26 cellular contexts compared by ENCODE assay signal in the genomic region with DNA sequence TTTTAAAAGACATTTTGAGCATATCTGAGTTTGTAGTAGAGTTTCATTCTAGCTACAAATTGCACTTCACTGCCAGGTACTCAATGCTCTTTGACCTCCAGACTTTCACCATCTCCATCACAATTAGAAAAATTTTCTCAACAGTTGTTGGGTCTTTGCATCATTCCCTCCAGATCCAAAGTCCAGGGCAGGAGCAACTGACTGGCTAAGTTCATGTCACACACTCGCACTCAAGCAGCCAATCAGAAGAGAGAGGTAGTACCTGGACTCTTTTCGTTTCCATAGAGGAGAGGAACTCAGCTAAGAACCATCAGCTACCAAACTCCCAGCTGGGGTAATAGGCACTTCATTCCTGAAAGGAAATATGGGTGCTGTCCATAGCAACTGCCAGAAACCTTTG. TPM values are rescaled to one million over a fixed set of nuclear protein-coding genes. Genes with fewer than 3 reads are reported as not detected.
"Had no signal": no experiment of that assay in that cellular context is flagged by ENCODE, and none has a peak within 500 bp of the region (broad histone marks: within the 10 kb centered on the region; RNA-seq: fewer than 3 reads in every experiment).

No MANE protein-coding gene starts in this region.

- DNase-seq: activated CD4-positive, alpha-beta memory T cell treated with anti-CD3 and anti-CD28 coated beads for 36 hours; activated CD4-positive, alpha-beta T cell treated with anti-CD3 and anti-CD28 coated beads, Interleukin-2, amount 10 ng/mL, durations not matched to agents 7 days and 5 days; activated CD4-positive, CD25-positive, alpha-beta regulatory T cell; activated gamma-delta T cell treated with Interleukin-2 at 50 U/mL for 16 hours; activated naive CD4-positive, alpha-beta T cell treated with anti-CD3 and anti-CD28 coated beads, Interleukin-2, amount 10 ng/mL, durations not matched to agents 7 days and 5 days; activated naive CD8-positive, alpha-beta T cell treated with anti-CD3 and anti-CD28 coated beads for 36 hours; activated T-cell treated with anti-CD3 and anti-CD28 coated beads for 4 hours; activated T-cell treated with anti-CD3 and anti-CD28 coated beads, Interleukin-2, amount 50 U/mL, for 48 hours; central memory CD4-positive, alpha-beta T cell; Kasumi-1; NCI-H1048; NCI-H146; NCI-H187 treated with DMSO at 0.1 percent for 48 hours; NCI-H2081 treated with DMSO at 0.1 percent for 48 hours; NCI-H446; NCI-H524; RPMI8226; T-cell; T1000 had no signal

- H3K27ac ChIP-seq: SK-N-MC had no signal

- FAIRE-seq: TTC549 had no signal

- H3K4me3 ChIP-seq: SK-N-MC had no signal

- ATAC-seq: Panc1, Right ventricle myocardium inferior, T-cell had no signal

RNA-seq across cellular contexts. Expression of a gene that starts 9.0 kb away (rescaled TPM):
- total RNA-seq: activated CD4-positive, alpha-beta memory T cell treated with anti-CD3 and anti-CD28 coated beads for 36 hours; activated CD4-positive, alpha-beta T cell treated with anti-CD3 and anti-CD28 coated beads, Interleukin-2, amount 10 ng/mL, durations not matched to agents 7 days and 5 days; activated CD8-positive, alpha-beta memory T cell treated with anti-CD3 and anti-CD28 coated beads for 36 hours; activated naive CD8-positive, alpha-beta T cell treated with anti-CD3 and anti-CD28 coated beads for 36 hours; activated T-helper 17 cell treated with anti-CD3 and anti-CD28 coated beads, Interleukin-2, amount 50 U/mL, for 72 hours; Right ventricle myocardium inferior; T-cell had no signal
- polyA plus RNA-seq: adipose tissue had no signal

RNA-seq across cellular contexts. Expression of a gene that starts 32.9 kb away (rescaled TPM):
- total RNA-seq: activated CD4-positive, alpha-beta memory T cell treated with anti-CD3 and anti-CD28 coated beads for 36 hours; activated CD4-positive, alpha-beta T cell treated with anti-CD3 and anti-CD28 coated beads, Interleukin-2, amount 10 ng/mL, durations not matched to agents 7 days and 5 days; activated CD8-positive, alpha-beta memory T cell treated with anti-CD3 and anti-CD28 coated beads for 36 hours; activated naive CD8-positive, alpha-beta T cell treated with anti-CD3 and anti-CD28 coated beads for 36 hours; activated T-helper 17 cell treated with anti-CD3 and anti-CD28 coated beads, Interleukin-2, amount 50 U/mL, for 72 hours; Right ventricle myocardium inferior; T-cell had no signal
- polyA plus RNA-seq: adipose tissue had no signal

RNA-seq across cellular contexts. Expression of a gene that starts 36.8 kb away (rescaled TPM):
- total RNA-seq: activated CD4-positive, alpha-beta T cell treated with anti-CD3 and anti-CD28 coated beads, Interleukin-2, amount 10 ng/mL, durations not matched to agents 7 days and 5 days; activated CD8-positive, alpha-beta memory T cell treated with anti-CD3 and anti-CD28 coated beads for 36 hours had no signal

RNA-seq across cellular contexts. Expression of a gene that starts 40.8 kb away (rescaled TPM):
- total RNA-seq: activated CD4-positive, alpha-beta memory T cell treated with anti-CD3 and anti-CD28 coated beads for 36 hours; activated CD4-positive, alpha-beta T cell treated with anti-CD3 and anti-CD28 coated beads, Interleukin-2, amount 10 ng/mL, durations not matched to agents 7 days and 5 days; activated CD8-positive, alpha-beta memory T cell treated with anti-CD3 and anti-CD28 coated beads for 36 hours; activated naive CD8-positive, alpha-beta T cell treated with anti-CD3 and anti-CD28 coated beads for 36 hours; activated T-helper 17 cell treated with anti-CD3 and anti-CD28 coated beads, Interleukin-2, amount 50 U/mL, for 72 hours; Right ventricle myocardium inferior; T-cell had no signal
- polyA plus RNA-seq: adipose tissue had no signal
